ENCODE assay signal across 23 cellular contexts in the genomic region with DNA sequence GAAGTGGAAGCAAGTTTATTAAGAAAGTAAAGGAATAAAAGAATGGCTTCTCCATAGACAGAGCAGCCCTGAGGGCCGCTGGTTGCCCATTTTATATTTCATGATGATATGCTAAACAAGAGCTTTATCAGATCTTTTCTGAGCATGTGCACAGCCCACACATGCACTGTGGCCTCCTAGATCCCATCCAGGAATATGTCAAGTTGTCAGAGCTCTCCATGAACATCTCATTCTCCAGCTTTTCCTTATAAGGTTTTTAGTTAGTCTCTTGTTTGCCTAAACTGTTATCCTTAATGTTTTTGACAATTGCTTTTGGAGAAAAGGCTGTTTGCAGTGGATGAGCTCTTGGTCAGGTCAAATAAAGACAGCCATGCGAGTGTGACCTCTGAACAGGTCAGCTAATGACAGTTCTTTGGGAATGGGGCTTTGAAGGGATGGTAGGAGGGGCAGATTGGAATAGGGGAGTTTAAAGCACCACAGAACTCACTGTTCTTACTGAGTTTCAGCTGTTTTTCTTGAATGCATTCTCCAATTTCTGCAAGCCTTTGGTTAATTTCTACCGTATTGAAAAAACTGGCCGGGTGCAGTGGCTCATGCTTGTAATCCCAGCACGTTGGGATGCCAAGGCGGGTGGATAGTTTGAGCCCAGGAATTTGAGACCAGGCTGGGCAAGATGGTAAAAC.
DNase-seq lines count a peak whose midpoint lies in the region; ATAC-seq and TF ChIP-seq lines count a peak whose summit lies in the region.
"Had no signal": no experiment of that assay in that cellular context is flagged by ENCODE, and none has a peak within 500 bp of the region (broad histone marks: within the 10 kb centered on the region; RNA-seq: fewer than 3 reads in every experiment).

No MANE protein-coding gene starts in this region.

- CTCF ChIA-PET in HEK293 (lab: Yijun Ruan, JAX) = interaction anchor here (0.6 to 2.9 kb wide), 5 partner anchors 9 to 141 kb away, joined by 3 to 11 read pairs (median 4); no protein-coding TSS in a partner anchor

- H3K4me3 ChIP-seq in HEK293 (ENCODE audit: low read depth, low read length) = no peak overlapping the region
- H3K4me3 ChIP-seq in fibroblast of villous mesenchyme (ENCODE audit: low read depth, low read length) = no peak overlapping the region
- no peak overlapping the region for H3K4me3 ChIP-seq in smooth muscle cell

- H3K27ac ChIP-seq in HEK293 (ENCODE audit: extremely low read depth, low read depth, low read length) (no peak overlapping the region), smooth muscle cell (ENCODE audit: low read depth) (peak overlapping the region; percentile 50)
- H3K27ac ChIP-seq: HL-60 had no signal

- H3K4me2 ChIP-seq in smooth muscle cell = peak overlapping the region; percentile 1
- H3K4me2 ChIP-seq: SK-N-SH had no signal

- no peak overlapping the region for H2AFZ ChIP-seq in smooth muscle cell (ENCODE audit: low read depth)

- no peak for ATAC-seq in GM19023 (IDR thresholded peaks at IDR 0.05; ENCODE audit: unreplicated experiment)
- ATAC-seq: activated CD8-positive, alpha-beta T cell treated with anti-CD3 and anti-CD28 coated beads, Interleukin-2, amount 10 ng/mL, durations not matched to agents 7 days and 5 days; activated T-cell treated with anti-CD3 and anti-CD28 coated beads, Interleukin-2, amount 50 U/mL, for 4 hours; naive thymus-derived CD4-positive, alpha-beta T cell had no signal

- peak; percentile 55 for DNase-seq in amniotic epithelial cell (ENCODE audit: low read depth)
- peak; percentile 19 for DNase-seq in fibroblast of villous mesenchyme (ENCODE audit: low read depth)
- no peak for DNase-seq in smooth muscle cell (lab: John Stamatoyannopoulos, UW; ENCODE audit: unreplicated experiment)
- DNase-seq in 8988T = no peak
- no peak for DNase-seq in C1 segment of cervical spinal cord (lab: John Stamatoyannopoulos, UW)
- no peak for DNase-seq in activated T-cell treated with anti-CD3 and anti-CD28 coated beads, Interleukin-2, amount 50 U/mL, for 1 hour
- DNase-seq: activated CD4-positive, CD25-positive, alpha-beta regulatory T cell; activated CD8-positive, alpha-beta T cell treated with anti-CD3 and anti-CD28 coated beads, Interleukin-2, amount 10 ng/mL, durations not matched to agents 7 days and 5 days; activated T-cell treated with anti-CD3 and anti-CD28 coated beads, Interleukin-2, amount 50 U/mL, for 4 hours; DMS79; effector CD8-positive, alpha-beta T cell; hippocampal formation; islet precursor cell; mesenchymal stem cell; naive thymus-derived CD4-positive, alpha-beta T cell; NCI-H146; NCI-H82; posterior cingulate gyrus; SK-N-SH; T1000 had no signal

- H3K4me1 ChIP-seq in HEK293 (ENCODE audit: control insufficient read depth, insufficient read depth, low read length) (peaks cover 6% of the 10 kb centered on the region), smooth muscle cell (ENCODE audit: low read depth) (peaks cover 7% of the 10 kb centered on the region)

- 98% methylated on average over 6 of the region's 6 CpGs for WGBS in smooth muscle cell (ENCODE audit: low lambda C conversion rate)

- peaks cover 21% of the 10 kb centered on the region for H3K79me2 ChIP-seq in smooth muscle cell (ENCODE audit: low read depth)

- POLR2A ChIA-PET in HEK293 (lab: Yijun Ruan, JAX) = interaction anchor here (2.7 kb wide), 1 partner anchor 73 kb away, joined by 5 read pairs; a partner anchor contains a TSS

- H3F3A ChIP-seq in smooth muscle cell (ENCODE audit: low read depth) = peaks cover 7% of the 10 kb centered on the region

- H3K27me3 ChIP-seq in smooth muscle cell (ENCODE audit: low read depth) = no peaks in the 10 kb centered on the region

- H4K20me1 ChIP-seq in smooth muscle cell (ENCODE audit: low read depth) = peaks cover 44% of the 10 kb centered on the region

- H3K36me3 ChIP-seq in HEK293 (ENCODE audit: control insufficient read depth in 2 of 2, insufficient read depth in 1 of 2, low read length in 2 of 2) (peaks cover 15 to 34% of the 10 kb centered on the region in 2 experiments; a peak in 2 of 3 replicates), smooth muscle cell (ENCODE audit: low read depth) (peaks cover 6% of the 10 kb centered on the region)

- H3K9me3 ChIP-seq in HEK293 (ENCODE audit: control insufficient read depth, insufficient read depth, low read depth, low read length) = no peaks in the 10 kb centered on the region
- no peaks in the 10 kb centered on the region for H3K9me3 ChIP-seq in smooth muscle cell (replicated peaks; ENCODE audit: low read depth)
- H3K9me3 ChIP-seq: SK-N-SH had no signal

- TF ChIP-seq CTCF in HEK293 (tag by site-specific recombination; IDR thresholded peaks at IDR 0.05) (no peak), fibroblast of villous mesenchyme (IDR thresholded peaks at IDR 0.05; ENCODE audit: insufficient read depth, low read depth, low read length) (no peak), smooth muscle cell (IDR thresholded peaks at IDR 0.05; ENCODE audit: borderline replicate concordance, insufficient read depth, poor library complexity, severe bottlenecking) (no peak)

- H3K9ac ChIP-seq in smooth muscle cell (ENCODE audit: low read depth) = no peak overlapping the region
- H3K9ac ChIP-seq: SK-N-SH had no signal

TF ChIP-seq in HEK293, 187 proteins besides CTCF, POLR2A, EP300 and RAD21:
- no peak for TF ChIP-seq OVOL3 (tag by site-specific recombination; IDR thresholded peaks at IDR 0.05)
- peak; percentile 99 for TF ChIP-seq ZNF677 (tag by site-specific recombination; IDR thresholded peaks at IDR 0.05)

Comparison
In these comparisons a context has a peak if more than half of its experiments do, and no peak if none do; other contexts are left out.
1. DNase-seq: peak in amniotic epithelial cell (single experiment) and fibroblast of villous mesenchyme (single experiment); none in smooth muscle cell (single experiment), 8988T (single experiment), C1 segment of cervical spinal cord (0 of 14) and activated T-cell treated with anti-CD3 and anti-CD28 coated beads, Interleukin-2, amount 50 U/mL, for 1 hour (single experiment).